Comparison of ENCODE assay signal across 12 cellular contexts in the genomic region with DNA sequence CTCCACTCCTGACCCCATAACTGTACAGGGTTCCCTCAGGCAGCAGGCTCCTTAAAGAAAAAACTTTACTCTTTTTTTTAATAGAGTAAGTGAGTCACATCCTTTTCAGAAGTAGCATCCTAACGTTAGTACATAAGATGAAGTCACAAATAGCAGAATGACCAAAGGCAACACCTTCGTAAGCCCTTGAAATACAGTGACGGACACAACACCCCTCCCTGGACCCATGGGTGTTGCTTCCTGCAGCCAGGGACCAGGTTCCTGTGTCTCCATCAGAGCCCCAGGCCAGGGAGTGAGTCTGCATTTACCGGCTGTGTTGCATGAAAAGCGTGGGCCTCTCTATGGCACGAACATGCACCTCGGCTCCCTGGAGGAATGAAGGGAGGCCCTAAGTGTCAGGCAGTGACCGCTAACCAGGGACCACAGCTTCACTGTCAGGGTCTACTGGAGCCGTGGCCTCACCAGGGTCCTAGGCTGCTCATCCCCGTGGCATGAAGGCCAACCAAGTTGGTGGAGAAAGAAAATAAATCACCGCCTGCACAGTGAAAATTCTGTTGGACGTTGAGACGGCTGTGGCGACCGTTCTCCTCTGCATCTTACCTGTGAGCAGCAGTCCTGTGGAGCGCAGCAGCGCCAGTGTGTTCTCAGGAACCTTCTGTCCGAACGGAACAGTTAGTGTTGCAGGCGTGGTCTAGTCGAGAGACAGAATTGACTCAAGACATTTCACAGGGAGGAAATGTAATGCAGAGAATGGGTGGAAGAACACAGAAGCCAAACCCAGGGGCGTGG.
A peak's percentile ranks its signal among the peaks of the same experiment; 100 is the strongest.
DNase-seq lines count a peak whose midpoint lies in the region; ATAC-seq and TF ChIP-seq lines count a peak whose summit lies in the region.
"Had no signal": no experiment of that assay in that cellular context is flagged by ENCODE, and none has a peak within 500 bp of the region (broad histone marks: within the 10 kb centered on the region; RNA-seq: fewer than 3 reads in every experiment).

No MANE protein-coding gene starts in this region.

- no peak overlapping the region for H4K91ac ChIP-seq in H9 (ENCODE audit: insufficient read length, low read depth, low read length)

- no peak overlapping the region for H2BK12ac ChIP-seq in H9 (ENCODE audit: insufficient read length, low read depth, low read length)

- no peak overlapping the region for H4K5ac ChIP-seq in H9 (ENCODE audit: insufficient read length, low read depth, low read length)

- no peaks in the 10 kb centered on the region for H3K9me3 Mint-ChIP-seq in H9
- no peaks in the 10 kb centered on the region for H3K9me3 Mint-ChIP-seq in CD4-positive, alpha-beta memory T cell

- H3K23me2 ChIP-seq in H9 (ENCODE audit: insufficient read length, low read depth, low read length, poor library complexity, severe bottlenecking): no peaks in the 10 kb centered on the region

- H4K8ac ChIP-seq in H9 (replicated peaks; ENCODE audit: insufficient read length, low read depth, low read length): no peak overlapping the region

- no peak for TF ChIP-seq POLR2A in testis (IDR thresholded peaks at IDR 0.05)

- no peak overlapping the region for H3K4me3 Mint-ChIP-seq in H9
- H3K4me3 Mint-ChIP-seq in CD4-positive, alpha-beta memory T cell: no peak overlapping the region

- no peak for DNase-seq in H9
- DNase-seq in adipocyte (ENCODE audit: low read depth): no peak
- peak; percentile 79 for DNase-seq in mesenteric fat pad (ENCODE audit: low spot score)
- peak; percentile 11 for DNase-seq in testis
- no peak for DNase-seq in CD4-positive, alpha-beta memory T cell
- DNase-seq: EL, NCI-H1436 treated with DMSO at 0.1 percent for 48 hours, NCI-H2081 treated with DMSO at 0.1 percent for 48 hours, NCI-H2227 treated with DMSO at 0.1 percent for 48 hours, NCI-H526 had no signal

- peaks cover 0 to 3% of the 10 kb centered on the region in 2 experiments; a peak in 2 of 4 replicates for H3K4me1 Mint-ChIP-seq in H9
- no peaks in the 10 kb centered on the region for H3K4me1 Mint-ChIP-seq in CD4-positive, alpha-beta memory T cell

- no peaks in the 10 kb centered on the region for H3K36me3 Mint-ChIP-seq in H9 (ENCODE audit: insufficient read depth in 1 of 3, low read depth in 3 of 3)
- H3K36me3 Mint-ChIP-seq in CD4-positive, alpha-beta memory T cell: no peaks in the 10 kb centered on the region

- H3K9me3 ChIP-seq in H9 (ENCODE audit: control insufficient read depth, low read depth, low read length): no peaks in the 10 kb centered on the region
- no peaks in the 10 kb centered on the region for H3K9me3 ChIP-seq in adipocyte (ENCODE audit: control insufficient read depth, low read length)
- no peaks in the 10 kb centered on the region for H3K9me3 ChIP-seq in testis
- H3K9me3 ChIP-seq in CD4-positive, alpha-beta memory T cell (ENCODE audit: control insufficient read depth in 1 of 2, low read length in 2 of 2): no peaks in the 10 kb centered on the region

- no peak overlapping the region; a peak in 1 of 7 replicates for H3K27ac Mint-ChIP-seq in H9
- no peak overlapping the region for H3K27ac Mint-ChIP-seq in CD4-positive, alpha-beta memory T cell

- H3K4me2 ChIP-seq in H9 (ENCODE audit: insufficient read depth, insufficient read length, low read length): no peak overlapping the region

- H3K79me2 ChIP-seq in H9 (ENCODE audit: insufficient read depth, low read length): no peaks in the 10 kb centered on the region

- no peak overlapping the region for H3K9ac ChIP-seq in H9 (ENCODE audit: extremely low read depth, insufficient read length, low read length)
- H3K9ac ChIP-seq in adipocyte (ENCODE audit: low read length): peak overlapping the region; percentile 18

- peaks cover 2% of the 10 kb centered on the region for H3K27me3 Mint-ChIP-seq in H9 (ENCODE audit: low read depth)
- peaks cover 0 to 2% of the 10 kb centered on the region in 2 donors for H3K27me3 Mint-ChIP-seq in CD4-positive, alpha-beta memory T cell

- H3K36me3 ChIP-seq in adipocyte (ENCODE audit: control insufficient read depth, insufficient read depth, low read length, severe bottlenecking) (no peaks in the 10 kb centered on the region), testis (ENCODE audit: low read depth, missing control alignments) (no peaks in the 10 kb centered on the region)
- H3K36me3 ChIP-seq in CD4-positive, alpha-beta memory T cell (ENCODE audit: insufficient read depth, low read length): no peaks in the 10 kb centered on the region

- POLR2A ChIA-PET in CD4-positive, alpha-beta memory T cell (lab: Charles Lee; ENCODE audit: partially characterized antibody): no interaction called here

- no peak overlapping the region for H3K56ac ChIP-seq in H9 (ENCODE audit: insufficient read length, low read depth, low read length)

- no peaks in the 10 kb centered on the region for H3K79me1 ChIP-seq in H9 (ENCODE audit: insufficient read depth, low read depth, low read length, poor library complexity, severe bottlenecking)

- no peak overlapping the region for H2BK120ac ChIP-seq in H9 (ENCODE audit: low read depth, low read length, poor library complexity, severe bottlenecking)

- no peak overlapping the region for H3K27ac ChIP-seq in H9 (ENCODE audit: insufficient read length, low read depth, low read length)
- no peak overlapping the region for H3K27ac ChIP-seq in testis
- no peak overlapping the region for H3K27ac ChIP-seq in CD4-positive, alpha-beta memory T cell (ENCODE audit: low read depth, low read length)

- H2AK5ac ChIP-seq in H9 (ENCODE audit: insufficient read length, low read length): no peak overlapping the region

- H2BK5ac ChIP-seq in H9 (ENCODE audit: insufficient read length, low read length): no peak overlapping the region

- H3K4me3 ChIP-seq in adipocyte (ENCODE audit: low read length) (peak overlapping the region; percentile 25), testis (no peak overlapping the region)
- H3K4me3 ChIP-seq in CD4-positive, alpha-beta memory T cell (ENCODE audit: low read length in 2 of 2): no peak overlapping the region

- H3K27me3 ChIP-seq in H9 (ENCODE audit: insufficient read depth, low read length) (no peaks in the 10 kb centered on the region), adipocyte (replicated peaks; ENCODE audit: control insufficient read depth, insufficient read depth, low read length) (peaks cover 3% of the 10 kb centered on the region), testis (no peaks in the 10 kb centered on the region)
- H3K27me3 ChIP-seq in CD4-positive, alpha-beta memory T cell (ENCODE audit: insufficient read depth, low read length): no peaks in the 10 kb centered on the region

- peak overlapping the region; percentile 25 for H3K18ac ChIP-seq in H9 (ENCODE audit: insufficient read length, low read depth, low read length)

- no CpG with 5 or more reads among the region's 22 CpGs for WGBS in H9 (ENCODE audit: extremely low coverage, insufficient read length, low lambda C conversion rate)
- 86% methylated on average over 16 to 22 of the region's 22 CpGs for WGBS in testis, 2 donors

- H3K23ac ChIP-seq in H9 (ENCODE audit: insufficient read length, low read depth, low read length): no peak overlapping the region

- H3K14ac ChIP-seq in H9 (ENCODE audit: insufficient read depth, low read length): no peak overlapping the region

- no peaks in the 10 kb centered on the region for H3K4me1 ChIP-seq in H9 (ENCODE audit: insufficient read depth, low read length)
- H3K4me1 ChIP-seq in adipocyte (ENCODE audit: control insufficient read depth, insufficient read depth, low read length): peaks cover 10% of the 10 kb centered on the region
- peaks cover 28% of the 10 kb centered on the region for H3K4me1 ChIP-seq in testis
- no peaks in the 10 kb centered on the region for H3K4me1 ChIP-seq in CD4-positive, alpha-beta memory T cell (ENCODE audit: insufficient read depth, low read length)

- ATAC-seq in HG03139 (IDR thresholded peaks at IDR 0.05; ENCODE audit: unreplicated experiment) (no peak), HG03135 (IDR thresholded peaks at IDR 0.05; ENCODE audit: unreplicated experiment) (no peak)

- CTCF ChIA-PET in CD4-positive, alpha-beta memory T cell (lab: Charles Lee; ENCODE audit: partially characterized antibody): no interaction called here

- no peak overlapping the region for H2BK20ac ChIP-seq in H9 (ENCODE audit: low read depth, low read length, poor library complexity, severe bottlenecking)

- TF ChIP-seq CTCF in H9 (conservative IDR thresholded peaks at IDR 0.05) (no peak), testis (IDR thresholded peaks at IDR 0.05) (no peak)

- no peak overlapping the region for H3T11ph ChIP-seq in H9 (ENCODE audit: low read length)

- intact Hi-C loops in testis (cut with DNase I; ENCODE audit: low total_unique reads): no loop called here
- intact Hi-C loops in CD4-positive, alpha-beta memory T cell (cut with micrococcal nuclease): no loop called here

- no peak overlapping the region for H2BK15ac ChIP-seq in H9 (ENCODE audit: low read depth, low read length)

- no peaks in the 10 kb centered on the region for H4K20me1 ChIP-seq in H9 (ENCODE audit: control insufficient read depth, insufficient read depth, insufficient read length)

- no peak overlapping the region for H3K4ac ChIP-seq in H9 (ENCODE audit: low read depth, low read length)

- no peak overlapping the region for H2AFZ ChIP-seq in H9 (ENCODE audit: low read length)

Comparison
In these comparisons a context has a peak if more than half of its experiments do, and no peak if none do; other contexts are left out.
1. DNase-seq: peak in mesenteric fat pad (single experiment) and testis (single experiment); none in H9 (single experiment), adipocyte (single experiment) and CD4-positive, alpha-beta memory T cell (0 of 5).